In genomic region chr20:5173763-5174162, GRCh38 we compare ENCODE assay signal across 25 cellular contexts. TPM values are rescaled to one million over a fixed set of nuclear protein-coding genes. Genes with fewer than 3 reads are reported as not detected.
DNase-seq lines count a peak whose midpoint lies in the region; ATAC-seq and TF ChIP-seq lines count a peak whose summit lies in the region.
"Had no signal": no experiment of that assay in that cellular context is flagged by ENCODE, and none has a peak within 500 bp of the region (broad histone marks: within the 10 kb centered on the region; RNA-seq: fewer than 3 reads in every experiment).

No MANE protein-coding gene starts in this region.

- H3K36me3 Mint-ChIP-seq in WTC11, result peaks cover 5% of the 10 kb centered on the region

- WGBS in heart left ventricle, 4 donors, result 45 to 60% (median 52%) methylated on average over 3 of the region's 3 CpGs
- 26% methylated on average over 3 of the region's 3 CpGs for WGBS in right lobe of liver (ENCODE audit: insufficient coverage, low coverage, low lambda C conversion rate, missing lambda C conversion rate)

- peaks cover 0 to 54% (median 45%) of the 10 kb centered on the region in 9 donors for H3K36me3 ChIP-seq in heart left ventricle
- peaks cover 0 to 28% (median 5%) of the 10 kb centered on the region in 4 donors for H3K36me3 ChIP-seq in right lobe of liver

- no peak for ATAC-seq in heart left ventricle
- ATAC-seq in left ventricle myocardium superior, result no peak
- ATAC-seq in WTC11, result no peak
- ATAC-seq in right lobe of liver, result no peak
- ATAC-seq in HG02571 (IDR thresholded peaks at IDR 0.05; ENCODE audit: unreplicated experiment), result no peak
- ATAC-seq: GM12878, HCT116 had no signal

- H3K27me3 ChIP-seq in heart left ventricle (no peaks in the 10 kb centered on the region), right lobe of liver (no peaks in the 10 kb centered on the region)
- H3K27me3 ChIP-seq: pancreas, SJSA1 had no signal

- TF ChIP-seq POLR2A in heart left ventricle (IDR thresholded peaks at IDR 0.05) (no peak), right lobe of liver (IDR thresholded peaks at IDR 0.05) (no peak)

- no peaks in the 10 kb centered on the region for H3K9me3 ChIP-seq in heart left ventricle
- H3K9me3 ChIP-seq in right lobe of liver, result no peaks in the 10 kb centered on the region
- H3K9me3 ChIP-seq: pancreas, SJSA1 had no signal

- H3K27ac ChIP-seq in heart left ventricle (peak overlapping the region in 9 of 12 donors; percentile 9 to 80 (median 74)), right lobe of liver (peak overlapping the region in 2 of 3 donors; percentile 35 to 70), temporal lobe (ENCODE audit: low read depth, low read length) (peak overlapping the region; percentile 59)
- H3K27ac ChIP-seq: C4-2B, pancreas, SJSA1 had no signal

- TF ChIP-seq CTCF in heart left ventricle (IDR thresholded peaks at IDR 0.05) (no peak), WTC11 (IDR thresholded peaks at IDR 0.05) (no peak), right lobe of liver (IDR thresholded peaks at IDR 0.05) (no peak)

- H3K4me1 ChIP-seq in heart left ventricle (peaks cover 30 to 100% (median 87%) of the 10 kb centered on the region in 12 donors), right lobe of liver (peaks cover 0 to 49% (median 18%) of the 10 kb centered on the region in 4 donors)
- H3K4me1 ChIP-seq: pancreas had no signal

- CTCF ChIA-PET in WTC11 (lab: Charles Lee), result interaction anchor here (2.6 to 6.9 kb wide), 2 partner anchors 19 to 47 kb away, joined by 17 to 45 read pairs; partner anchors contain the start of gene CDS2

- no peaks in the 10 kb centered on the region for H3K9me3 Mint-ChIP-seq in WTC11
- H3K9me3 Mint-ChIP-seq: stimulated activated naive CD8-positive, alpha-beta T cell treated with anti-CD3 and anti-CD28 coated beads, Interleukin-15, Interleukin-2, amounts not matched to agents 100 ng/mL and 50 ng/mL, for 24 hours had no signal

- H3K4me3 ChIP-seq in heart left ventricle (no peak overlapping the region), right lobe of liver (no peak overlapping the region)
- H3K4me3 ChIP-seq: GM12878, pancreas, SJSA1 had no signal

- no peak overlapping the region for H3K4me3 Mint-ChIP-seq in WTC11
- H3K4me3 Mint-ChIP-seq: stimulated activated naive CD8-positive, alpha-beta T cell treated with anti-CD3 and anti-CD28 coated beads, Interleukin-15, Interleukin-2, amounts not matched to agents 100 ng/mL and 50 ng/mL, for 24 hours had no signal

- DNase-seq in heart left ventricle (no peak), left ventricle myocardium superior (no peak), WTC11 (ENCODE audit: low spot score) (no peak), right lobe of liver (no peak), GOT3 (lab: John Stamatoyannopoulos, UW) (no peak), NCI-H187 treated with DMSO at 0.1 percent for 48 hours (lab: John Stamatoyannopoulos, UW) (no peak)
- DNase-seq: activated CD4-positive, alpha-beta T cell treated with anti-CD3 and anti-CD28 coated beads for 1 hour; activated effector memory CD4-positive, alpha-beta T cell treated with Interleukin-2 at 50 U/mL for 16 hours; aorta; cerebellar nuclear complex; DMS153; effector memory CD4-positive, alpha-beta T cell; GDM1; glutamatergic neuron; NCI-H2227 treated with DMSO at 0.1 percent for 48 hours; pancreas; stimulated activated CD4-positive, alpha-beta T cell treated with anti-CD3 and anti-CD28 coated beads, Interleukin-1b, Interleukin-23, amount 100 ng/mL, for 48 hours; T-helper 2 cell had no signal

- H3K27me3 Mint-ChIP-seq in WTC11 (ENCODE audit: low read depth), result no peaks in the 10 kb centered on the region
- H3K27me3 Mint-ChIP-seq: stimulated activated naive CD8-positive, alpha-beta T cell treated with anti-CD3 and anti-CD28 coated beads, Interleukin-15, Interleukin-2, amounts not matched to agents 100 ng/mL and 50 ng/mL, for 24 hours had no signal

- POLR2A ChIA-PET in WTC11 (lab: Charles Lee), result no interaction called here

- intact Hi-C loops in heart left ventricle (cut with DNase I) (loop anchor here in 3 of 10 donors (5.0 kb wide), 1 partner anchor 46 kb away; the partner anchor contains the start of gene CDS2 (in 3 of the 3)), left ventricle myocardium superior (cut with micrococcal nuclease) (no loop called here), right lobe of liver (cut with DNase I) (no loop called here)

- peak overlapping the region; percentile 67; the same call in 1 of the 2 replicates for H3K27ac Mint-ChIP-seq in WTC11
- H3K27ac Mint-ChIP-seq: stimulated activated naive CD8-positive, alpha-beta T cell treated with anti-CD3 and anti-CD28 coated beads, Interleukin-15, Interleukin-2, amounts not matched to agents 100 ng/mL and 50 ng/mL, for 24 hours had no signal

- H3K4me1 Mint-ChIP-seq in WTC11, result peaks cover 73% of the 10 kb centered on the region

TF ChIP-seq in WTC11, 78 proteins besides CTCF, POLR2A, EP300 and RAD21:
- TF ChIP-seq ZNF232 (CRISPR knock-in tag; IDR thresholded peaks at IDR 0.05) (no peak), NR2C2 (CRISPR knock-in tag; IDR thresholded peaks at IDR 0.05) (no peak)

RNA-seq across cellular contexts. Expression of gene CDS2, which starts 47.0 kb away (rescaled TPM):
- total RNA-seq in heart left ventricle (100 to 1,000 TPM in 1 of 9 donors, 10 to 100 TPM in 8; 64.5 to 105 (median 86.8) TPM), left ventricle myocardium superior (68.9 TPM), WTC11 (2021) (49.1 to 56.6 TPM (median 54.9 TPM) in 3 replicates), right lobe of liver (10 to 100 TPM; 13.7 to 42.3 (median 31.6) TPM), temporal lobe (54.3 TPM)
- polyA plus RNA-seq in heart left ventricle, result 10 to 100 TPM; 22.5 to 24.9 TPM

RNA-seq across cellular contexts. Expression of gene PCNA, which starts 54.0 kb away (rescaled TPM):
- total RNA-seq in heart left ventricle (10 to 100 TPM; 20.2 to 52.7 (median 22.9) TPM), left ventricle myocardium superior (32.6 TPM), WTC11 (2021) (239 to 262 TPM (median 240 TPM) in 3 replicates), right lobe of liver (10 to 100 TPM; 14.8 to 56.1 (median 16.1) TPM), temporal lobe (25.1 TPM)
- polyA plus RNA-seq in heart left ventricle, result 10 to 100 TPM; 18.7 to 45.4 TPM
